In the genomic region with DNA sequence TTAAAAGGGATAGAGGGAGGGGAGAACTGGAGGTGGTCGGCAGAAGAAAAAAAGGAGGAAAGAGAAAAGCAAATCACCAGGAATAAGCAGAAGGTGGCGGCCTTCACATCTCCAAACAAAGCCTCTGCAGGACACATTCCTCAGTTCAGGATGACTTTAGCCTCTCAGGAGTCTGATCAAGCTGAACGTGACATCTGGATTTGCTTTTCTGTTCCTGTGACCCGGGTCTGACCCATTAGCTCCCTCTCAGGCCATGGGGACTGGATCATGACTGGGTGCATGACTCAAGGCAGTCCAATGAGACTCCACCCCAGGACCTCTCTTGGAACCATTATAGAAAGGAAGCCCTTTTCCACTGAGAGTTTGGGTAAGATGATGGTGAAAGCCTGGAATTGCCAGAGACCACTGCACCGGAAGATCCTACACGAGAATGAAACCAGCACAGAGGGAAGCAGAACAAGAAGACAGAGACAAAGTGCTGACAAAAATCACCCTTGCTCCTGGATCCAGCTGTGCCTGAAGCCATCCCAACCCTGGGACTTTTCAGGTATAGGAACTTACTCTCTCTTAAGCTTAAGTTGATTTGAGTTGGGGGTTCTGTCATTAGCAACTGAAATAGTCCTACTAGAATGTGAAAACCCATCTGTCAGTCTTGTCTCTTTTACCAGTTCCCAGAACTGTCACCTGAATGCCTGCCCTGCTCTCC, we compare ENCODE assay signal across 11 cellular contexts.
"Had no signal": no experiment of that assay in that cellular context is flagged by ENCODE, and none has a peak within 500 bp of the region (broad histone marks: within the 10 kb centered on the region; RNA-seq: fewer than 3 reads in every experiment).

No MANE protein-coding gene starts in this region.

- FAIRE-seq: small intestine, TTC549, urothelium cell line had no signal

- ATAC-seq: gastrocnemius medialis had no signal

- H3K4me3 ChIP-seq: gastrocnemius medialis, stomach had no signal

- DNase-seq: activated CD4-positive, alpha-beta T cell treated with anti-CD3 and anti-CD28 coated beads, Interleukin-2, amount 50 U/mL, for 1 hour; amniotic stem cell; brain microvascular endothelial cell; dermis blood vessel endothelial cell; gastrocnemius medialis; islet precursor cell; small intestine; stomach; T-helper 2 cell had no signal
